Comparison of ENCODE assay signal across 1 cellular context in the genomic region with DNA sequence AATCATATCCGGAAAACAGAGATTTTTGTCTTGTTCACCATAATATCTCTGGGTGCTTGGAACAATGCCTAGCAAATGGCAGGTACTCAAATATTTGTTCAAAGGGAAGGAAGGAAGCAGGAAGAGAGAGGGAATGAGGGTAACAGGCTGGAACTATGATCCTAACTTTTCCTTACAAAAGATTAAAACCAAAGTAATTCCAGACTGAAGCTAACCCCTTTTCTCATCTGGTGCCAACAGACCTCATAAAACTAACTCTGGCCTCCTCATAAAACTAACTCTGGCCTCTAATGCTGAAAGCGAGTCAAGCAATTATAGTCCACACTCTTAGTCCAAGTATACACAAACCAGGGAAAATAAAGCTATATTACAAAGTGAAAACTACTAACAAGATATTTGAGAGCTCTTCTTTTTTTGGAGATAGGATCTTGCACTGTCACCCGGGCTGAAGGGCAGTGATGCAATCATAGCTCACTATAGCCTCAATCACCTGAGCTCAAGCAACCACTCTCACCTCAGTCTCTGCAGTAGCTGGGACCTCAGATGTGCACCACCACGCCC.
A peak's percentile ranks its signal among the peaks of the same experiment; 100 is the strongest.
TF ChIP-seq lines count a peak whose summit lies in the region.

No MANE protein-coding gene starts in this region.

TF ChIP-seq in K562, 482 proteins besides CTCF, POLR2A, EP300 and RAD21 (continued from another document and continues in another):
- TF ChIP-seq, protein P1, sequence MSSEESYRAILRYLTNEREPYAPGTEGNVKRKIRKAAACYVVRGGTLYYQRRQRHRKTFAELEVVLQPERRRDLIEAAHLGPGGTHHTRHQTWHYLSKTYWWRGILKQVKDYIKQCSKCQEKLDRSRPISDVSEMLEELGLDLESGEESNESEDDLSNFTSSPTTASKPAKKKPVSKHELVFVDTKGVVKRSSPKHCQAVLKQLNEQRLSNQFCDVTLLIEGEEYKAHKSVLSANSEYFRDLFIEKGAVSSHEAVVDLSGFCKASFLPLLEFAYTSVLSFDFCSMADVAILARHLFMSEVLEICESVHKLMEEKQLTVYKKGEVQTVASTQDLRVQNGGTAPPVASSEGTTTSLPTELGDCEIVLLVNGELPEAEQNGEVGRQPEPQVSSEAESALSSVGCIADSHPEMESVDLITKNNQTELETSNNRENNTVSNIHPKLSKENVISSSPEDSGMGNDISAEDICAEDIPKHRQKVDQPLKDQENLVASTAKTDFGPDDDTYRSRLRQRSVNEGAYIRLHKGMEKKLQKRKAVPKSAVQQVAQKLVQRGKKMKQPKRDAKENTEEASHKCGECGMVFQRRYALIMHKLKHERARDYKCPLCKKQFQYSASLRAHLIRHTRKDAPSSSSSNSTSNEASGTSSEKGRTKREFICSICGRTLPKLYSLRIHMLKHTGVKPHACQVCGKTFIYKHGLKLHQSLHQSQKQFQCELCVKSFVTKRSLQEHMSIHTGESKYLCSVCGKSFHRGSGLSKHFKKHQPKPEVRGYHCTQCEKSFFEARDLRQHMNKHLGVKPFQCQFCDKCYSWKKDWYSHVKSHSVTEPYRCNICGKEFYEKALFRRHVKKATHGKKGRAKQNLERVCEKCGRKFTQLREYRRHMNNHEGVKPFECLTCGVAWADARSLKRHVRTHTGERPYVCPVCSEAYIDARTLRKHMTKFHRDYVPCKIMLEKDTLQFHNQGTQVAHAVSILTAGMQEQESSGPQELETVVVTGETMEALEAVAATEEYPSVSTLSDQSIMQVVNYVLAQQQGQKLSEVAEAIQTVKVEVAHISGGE (CRISPR knock-in tag; IDR thresholded peaks at IDR 0.05), result no peak
- TF ChIP-seq, protein P2, sequence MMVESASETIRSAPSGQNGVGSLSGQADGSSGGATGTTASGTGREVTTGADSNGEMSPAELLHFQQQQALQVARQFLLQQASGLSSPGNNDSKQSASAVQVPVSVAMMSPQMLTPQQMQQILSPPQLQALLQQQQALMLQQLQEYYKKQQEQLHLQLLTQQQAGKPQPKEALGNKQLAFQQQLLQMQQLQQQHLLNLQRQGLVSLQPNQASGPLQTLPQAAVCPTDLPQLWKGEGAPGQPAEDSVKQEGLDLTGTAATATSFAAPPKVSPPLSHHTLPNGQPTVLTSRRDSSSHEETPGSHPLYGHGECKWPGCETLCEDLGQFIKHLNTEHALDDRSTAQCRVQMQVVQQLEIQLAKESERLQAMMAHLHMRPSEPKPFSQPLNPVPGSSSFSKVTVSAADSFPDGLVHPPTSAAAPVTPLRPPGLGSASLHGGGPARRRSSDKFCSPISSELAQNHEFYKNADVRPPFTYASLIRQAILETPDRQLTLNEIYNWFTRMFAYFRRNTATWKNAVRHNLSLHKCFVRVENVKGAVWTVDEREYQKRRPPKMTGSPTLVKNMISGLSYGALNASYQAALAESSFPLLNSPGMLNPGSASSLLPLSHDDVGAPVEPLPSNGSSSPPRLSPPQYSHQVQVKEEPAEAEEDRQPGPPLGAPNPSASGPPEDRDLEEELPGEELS (CRISPR knock-in tag; IDR thresholded peaks at IDR 0.05; ENCODE audit: borderline replicate concordance), result no peak
- TF ChIP-seq ERF (CRISPR knock-in tag; IDR thresholded peaks at IDR 0.05), result no peak
- peak; percentile 75; the same call in 1 of the 2 replicates for TF ChIP-seq SMARCE1 (IDR thresholded peaks at IDR 0.05)
- TF ChIP-seq SETDB1 (IDR thresholded peaks at IDR 0.05; ENCODE audit: low read length), result no peak
- TF ChIP-seq MTA3 (IDR thresholded peaks at IDR 0.05; ENCODE audit: borderline replicate concordance), result peak; percentile 48; the same call in 1 of the 2 replicates
- TF ChIP-seq TCFL5 (CRISPR knock-in tag; conservative IDR thresholded peaks at IDR 0.05), result no peak
- no peak for TF ChIP-seq ZNF408 (CRISPR knock-in tag; IDR thresholded peaks at IDR 0.05; ENCODE audit: low read depth)
- no peak for TF ChIP-seq ETV1 (tag; conservative IDR thresholded peaks at IDR 0.05; ENCODE audit: low read depth)
- TF ChIP-seq ZNF224 (CRISPR knock-in tag; IDR thresholded peaks at IDR 0.05), result no peak
- no peak for TF ChIP-seq ZNF785 (CRISPR knock-in tag; IDR thresholded peaks at IDR 0.05)
- TF ChIP-seq, protein P3, sequence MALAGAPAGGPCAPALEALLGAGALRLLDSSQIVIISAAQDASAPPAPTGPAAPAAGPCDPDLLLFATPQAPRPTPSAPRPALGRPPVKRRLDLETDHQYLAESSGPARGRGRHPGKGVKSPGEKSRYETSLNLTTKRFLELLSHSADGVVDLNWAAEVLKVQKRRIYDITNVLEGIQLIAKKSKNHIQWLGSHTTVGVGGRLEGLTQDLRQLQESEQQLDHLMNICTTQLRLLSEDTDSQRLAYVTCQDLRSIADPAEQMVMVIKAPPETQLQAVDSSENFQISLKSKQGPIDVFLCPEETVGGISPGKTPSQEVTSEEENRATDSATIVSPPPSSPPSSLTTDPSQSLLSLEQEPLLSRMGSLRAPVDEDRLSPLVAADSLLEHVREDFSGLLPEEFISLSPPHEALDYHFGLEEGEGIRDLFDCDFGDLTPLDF (CRISPR knock-in tag; IDR thresholded peaks at IDR 0.05), result no peak
- no peak for TF ChIP-seq RHOXF2B (CRISPR knock-in tag; conservative IDR thresholded peaks at IDR 0.05)
- TF ChIP-seq, protein P4, sequence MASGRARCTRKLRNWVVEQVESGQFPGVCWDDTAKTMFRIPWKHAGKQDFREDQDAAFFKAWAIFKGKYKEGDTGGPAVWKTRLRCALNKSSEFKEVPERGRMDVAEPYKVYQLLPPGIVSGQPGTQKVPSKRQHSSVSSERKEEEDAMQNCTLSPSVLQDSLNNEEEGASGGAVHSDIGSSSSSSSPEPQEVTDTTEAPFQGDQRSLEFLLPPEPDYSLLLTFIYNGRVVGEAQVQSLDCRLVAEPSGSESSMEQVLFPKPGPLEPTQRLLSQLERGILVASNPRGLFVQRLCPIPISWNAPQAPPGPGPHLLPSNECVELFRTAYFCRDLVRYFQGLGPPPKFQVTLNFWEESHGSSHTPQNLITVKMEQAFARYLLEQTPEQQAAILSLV (tag; IDR thresholded peaks at IDR 0.05), result peak; percentile 52; the same call in 1 of the 2 replicates
- TF ChIP-seq ZNF23 (CRISPR knock-in tag; IDR thresholded peaks at IDR 0.05), result no peak
- no peak for TF ChIP-seq ZNF780A (CRISPR knock-in tag; IDR thresholded peaks at IDR 0.05)
- TF ChIP-seq ARHGAP35 (IDR thresholded peaks at IDR 0.05; ENCODE audit: partially characterized antibody), result no peak
- no peak for TF ChIP-seq ATF1 (CRISPR knock-in tag; IDR thresholded peaks at IDR 0.05)
- TF ChIP-seq ATF1 (tag; IDR thresholded peaks at IDR 0.05), result 0 out of 2 replicates have a peak, but pooled peaks have one; percentile 28
- no peak for TF ChIP-seq FOXJ3 (CRISPR knock-in tag; IDR thresholded peaks at IDR 0.05)
- TF ChIP-seq, protein P5, sequence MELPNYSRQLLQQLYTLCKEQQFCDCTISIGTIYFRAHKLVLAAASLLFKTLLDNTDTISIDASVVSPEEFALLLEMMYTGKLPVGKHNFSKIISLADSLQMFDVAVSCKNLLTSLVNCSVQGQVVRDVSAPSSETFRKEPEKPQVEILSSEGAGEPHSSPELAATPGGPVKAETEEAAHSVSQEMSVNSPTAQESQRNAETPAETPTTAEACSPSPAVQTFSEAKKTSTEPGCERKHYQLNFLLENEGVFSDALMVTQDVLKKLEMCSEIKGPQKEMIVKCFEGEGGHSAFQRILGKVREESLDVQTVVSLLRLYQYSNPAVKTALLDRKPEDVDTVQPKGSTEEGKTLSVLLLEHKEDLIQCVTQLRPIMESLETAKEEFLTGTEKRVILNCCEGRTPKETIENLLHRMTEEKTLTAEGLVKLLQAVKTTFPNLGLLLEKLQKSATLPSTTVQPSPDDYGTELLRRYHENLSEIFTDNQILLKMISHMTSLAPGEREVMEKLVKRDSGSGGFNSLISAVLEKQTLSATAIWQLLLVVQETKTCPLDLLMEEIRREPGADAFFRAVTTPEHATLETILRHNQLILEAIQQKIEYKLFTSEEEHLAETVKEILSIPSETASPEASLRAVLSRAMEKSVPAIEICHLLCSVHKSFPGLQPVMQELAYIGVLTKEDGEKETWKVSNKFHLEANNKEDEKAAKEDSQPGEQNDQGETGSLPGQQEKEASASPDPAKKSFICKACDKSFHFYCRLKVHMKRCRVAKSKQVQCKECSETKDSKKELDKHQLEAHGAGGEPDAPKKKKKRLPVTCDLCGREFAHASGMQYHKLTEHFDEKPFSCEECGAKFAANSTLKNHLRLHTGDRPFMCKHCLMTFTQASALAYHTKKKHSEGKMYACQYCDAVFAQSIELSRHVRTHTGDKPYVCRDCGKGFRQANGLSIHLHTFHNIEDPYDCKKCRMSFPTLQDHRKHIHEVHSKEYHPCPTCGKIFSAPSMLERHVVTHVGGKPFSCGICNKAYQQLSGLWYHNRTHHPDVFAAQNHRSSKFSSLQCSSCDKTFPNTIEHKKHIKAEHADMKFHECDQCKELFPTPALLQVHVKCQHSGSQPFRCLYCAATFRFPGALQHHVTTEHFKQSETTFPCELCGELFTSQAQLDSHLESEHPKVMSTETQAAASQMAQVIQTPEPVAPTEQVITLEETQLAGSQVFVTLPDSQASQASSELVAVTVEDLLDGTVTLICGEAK (IDR thresholded peaks at IDR 0.05), result peak; percentile 58; the same call in 1 of the 2 replicates
- TF ChIP-seq, protein P5 (CRISPR knock-in tag; IDR thresholded peaks at IDR 0.05), result no peak
- no peak for TF ChIP-seq BCL6 (CRISPR knock-in tag; IDR thresholded peaks at IDR 0.05)
- TF ChIP-seq BDP1 (IDR thresholded peaks at IDR 0.05; ENCODE audit: insufficient read depth, insufficient read length), result no peak
- no peak for TF ChIP-seq ELF4 (CRISPR knock-in tag; IDR thresholded peaks at IDR 0.05)
- no peak for TF ChIP-seq DMBX1 (CRISPR knock-in tag; IDR thresholded peaks at IDR 0.05; ENCODE audit: borderline replicate concordance)
- TF ChIP-seq, protein P6, sequence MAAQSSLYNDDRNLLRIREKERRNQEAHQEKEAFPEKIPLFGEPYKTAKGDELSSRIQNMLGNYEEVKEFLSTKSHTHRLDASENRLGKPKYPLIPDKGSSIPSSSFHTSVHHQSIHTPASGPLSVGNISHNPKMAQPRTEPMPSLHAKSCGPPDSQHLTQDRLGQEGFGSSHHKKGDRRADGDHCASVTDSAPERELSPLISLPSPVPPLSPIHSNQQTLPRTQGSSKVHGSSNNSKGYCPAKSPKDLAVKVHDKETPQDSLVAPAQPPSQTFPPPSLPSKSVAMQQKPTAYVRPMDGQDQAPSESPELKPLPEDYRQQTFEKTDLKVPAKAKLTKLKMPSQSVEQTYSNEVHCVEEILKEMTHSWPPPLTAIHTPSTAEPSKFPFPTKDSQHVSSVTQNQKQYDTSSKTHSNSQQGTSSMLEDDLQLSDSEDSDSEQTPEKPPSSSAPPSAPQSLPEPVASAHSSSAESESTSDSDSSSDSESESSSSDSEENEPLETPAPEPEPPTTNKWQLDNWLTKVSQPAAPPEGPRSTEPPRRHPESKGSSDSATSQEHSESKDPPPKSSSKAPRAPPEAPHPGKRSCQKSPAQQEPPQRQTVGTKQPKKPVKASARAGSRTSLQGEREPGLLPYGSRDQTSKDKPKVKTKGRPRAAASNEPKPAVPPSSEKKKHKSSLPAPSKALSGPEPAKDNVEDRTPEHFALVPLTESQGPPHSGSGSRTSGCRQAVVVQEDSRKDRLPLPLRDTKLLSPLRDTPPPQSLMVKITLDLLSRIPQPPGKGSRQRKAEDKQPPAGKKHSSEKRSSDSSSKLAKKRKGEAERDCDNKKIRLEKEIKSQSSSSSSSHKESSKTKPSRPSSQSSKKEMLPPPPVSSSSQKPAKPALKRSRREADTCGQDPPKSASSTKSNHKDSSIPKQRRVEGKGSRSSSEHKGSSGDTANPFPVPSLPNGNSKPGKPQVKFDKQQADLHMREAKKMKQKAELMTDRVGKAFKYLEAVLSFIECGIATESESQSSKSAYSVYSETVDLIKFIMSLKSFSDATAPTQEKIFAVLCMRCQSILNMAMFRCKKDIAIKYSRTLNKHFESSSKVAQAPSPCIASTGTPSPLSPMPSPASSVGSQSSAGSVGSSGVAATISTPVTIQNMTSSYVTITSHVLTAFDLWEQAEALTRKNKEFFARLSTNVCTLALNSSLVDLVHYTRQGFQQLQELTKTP (IDR thresholded peaks at IDR 0.05; ENCODE audit: low read depth in 1 of 2, partially characterized antibody in 2 of 2), result no peak
